ENCODE assay signal across 12 cellular contexts in genomic region chr13:53005631-53006030, GRCh38.
"Had no signal": no experiment of that assay in that cellular context is flagged by ENCODE, and none has a peak within 500 bp of the region (broad histone marks: within the 10 kb centered on the region; RNA-seq: fewer than 3 reads in every experiment).

No MANE protein-coding gene starts in this region.

- H3K4me3 Mint-ChIP-seq: activated T-cell treated with anti-CD3 and anti-CD28 coated beads, Interleukin-2, amount 50 U/mL, for 72 hours; immature natural killer cell had no signal

- DNase-seq: activated CD4-positive, alpha-beta T cell treated with anti-CD3 and anti-CD28 coated beads, Interleukin-2, amount 50 U/mL, for 48 hours; activated CD4-positive, CD25-positive, alpha-beta regulatory T cell treated with anti-CD3 and anti-CD28 coated beads, Interleukin-2, amount 50 U/mL, for 72 hours; activated CD8-positive, alpha-beta memory T cell treated with anti-CD3 and anti-CD28 coated beads, Interleukin-2, amount 50 U/mL, for 4 hours; activated T-cell treated with anti-CD3 and anti-CD28 coated beads, Interleukin-2, amount 50 U/mL, for 72 hours; aorta; esophagus squamous epithelium; foreskin fibroblast; immature natural killer cell; midbrain; posterior cingulate gyrus; right cardiac atrium; uterus had no signal

- H3K9me3 Mint-ChIP-seq: immature natural killer cell had no signal

- H3K27ac Mint-ChIP-seq: activated T-cell treated with anti-CD3 and anti-CD28 coated beads, Interleukin-2, amount 50 U/mL, for 72 hours; immature natural killer cell had no signal
